9 cellular contexts compared by ENCODE assay signal in the genomic region with DNA sequence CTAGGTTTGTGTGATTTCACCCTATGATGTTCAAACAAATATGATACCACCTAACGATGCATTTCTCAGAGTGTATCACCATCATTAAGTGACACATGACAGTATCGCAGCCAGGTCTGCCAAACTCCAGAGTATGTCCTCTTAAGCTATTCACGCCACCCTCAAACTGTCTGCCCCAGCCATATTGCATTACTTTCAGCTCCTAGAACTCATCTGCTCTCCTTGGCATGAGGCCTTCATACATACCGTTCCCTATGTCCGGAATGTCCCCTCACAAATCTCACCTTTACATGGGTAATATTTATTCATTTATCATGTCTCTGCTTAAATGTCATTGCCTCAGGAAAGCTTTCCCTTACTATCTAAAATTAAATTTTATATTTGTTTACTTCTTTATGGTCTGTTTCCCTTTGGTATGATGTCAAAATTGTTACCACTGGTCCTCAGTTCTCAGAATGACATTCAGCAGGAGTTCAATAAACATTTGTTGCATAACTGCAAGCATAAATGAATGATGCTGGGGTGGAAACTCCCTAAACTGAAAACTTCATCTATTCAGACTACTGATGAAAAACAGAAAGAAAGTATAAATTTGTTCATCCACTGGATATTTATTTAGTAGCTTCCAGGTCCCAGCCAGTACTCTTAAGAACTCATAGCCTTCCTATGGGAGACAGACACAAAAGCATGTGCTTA. TPM values are rescaled to one million over a fixed set of nuclear protein-coding genes. Genes with fewer than 3 reads are reported as not detected.
DNase-seq lines count a peak whose midpoint lies in the region; ATAC-seq, FAIRE-seq and TF ChIP-seq lines count a peak whose summit lies in the region.
"Had no signal": no experiment of that assay in that cellular context is flagged by ENCODE, and none has a peak within 500 bp of the region (broad histone marks: within the 10 kb centered on the region; RNA-seq: fewer than 3 reads in every experiment).

No MANE protein-coding gene starts in this region.

- H3K27me3 Mint-ChIP-seq in activated naive CD4-positive, alpha-beta T cell treated with anti-CD3 and anti-CD28 coated beads, Interleukin-2, amount 10 ng/mL, durations not matched to agents 7 days and 5 days, result peaks cover 5% of the 10 kb centered on the region
- H3K27me3 Mint-ChIP-seq in activated T-helper 2 cell treated with anti-CD3 and anti-CD28 coated beads, Interferon-gamma antibody, Interleukin-2, Interleukin-4, amounts not matched to agents 10 μg/mL and 5 μg/mL and 100 μg/mL, durations not matched to agents 14 hours and 24 hours and 36 hours (ENCODE audit: low read depth), result no peaks in the 10 kb centered on the region

- H3K36me3 Mint-ChIP-seq in activated naive CD4-positive, alpha-beta T cell treated with anti-CD3 and anti-CD28 coated beads, Interleukin-2, amount 10 ng/mL, durations not matched to agents 7 days and 5 days, result peaks cover 3% of the 10 kb centered on the region
- H3K36me3 Mint-ChIP-seq in activated T-helper 2 cell treated with anti-CD3 and anti-CD28 coated beads, Interferon-gamma antibody, Interleukin-2, Interleukin-4, amounts not matched to agents 10 μg/mL and 5 μg/mL and 100 μg/mL, durations not matched to agents 14 hours and 24 hours and 36 hours (ENCODE audit: low read depth), result peaks cover 3% of the 10 kb centered on the region

- H3K4me3 Mint-ChIP-seq in activated naive CD4-positive, alpha-beta T cell treated with anti-CD3 and anti-CD28 coated beads, Interleukin-2, amount 10 ng/mL, durations not matched to agents 7 days and 5 days, result peak overlapping the region; percentile 24
- peak overlapping the region; percentile 59 for H3K4me3 Mint-ChIP-seq in activated T-helper 2 cell treated with anti-CD3 and anti-CD28 coated beads, Interferon-gamma antibody, Interleukin-2, Interleukin-4, amounts not matched to agents 10 μg/mL and 5 μg/mL and 100 μg/mL, durations not matched to agents 14 hours and 24 hours and 36 hours (ENCODE audit: low read depth)

- WGBS in esophagus squamous epithelium, 2 donors, result 93% methylated on average over 5 of the region's 5 CpGs

- DNase-seq in activated naive CD4-positive, alpha-beta T cell treated with anti-CD3 and anti-CD28 coated beads, Interleukin-2, amount 10 ng/mL, durations not matched to agents 7 days and 5 days, result no peak
- no peak for DNase-seq in activated naive CD4-positive, alpha-beta T cell treated with Interleukin-2 at 50 U/mL for 16 hours
- DNase-seq in activated T-helper 2 cell treated with anti-CD3 and anti-CD28 coated beads, Interferon-gamma antibody, Interleukin-2, Interleukin-4, amounts not matched to agents 10 μg/mL and 5 μg/mL and 100 μg/mL, durations not matched to agents 14 hours and 24 hours and 36 hours (ENCODE audit: low spot score), result no peak
- DNase-seq in kidney, result no peak
- DNase-seq in esophagus squamous epithelium (lab: John Stamatoyannopoulos, UW), result no peak
- no peak for DNase-seq in Kasumi-1 (lab: John Stamatoyannopoulos, UW)
- DNase-seq: kidney glomerular epithelial cell had no signal

- H3K4me3 ChIP-seq in kidney (ENCODE audit: low read length in 2 of 2) (peak overlapping the region; percentile 91 to 94), subcutaneous abdominal adipose tissue (ENCODE audit: low read depth in 1 of 5, low read length in 5 of 5) (peak overlapping the region; percentile 90 to 97 (median 94)), esophagus squamous epithelium (peak overlapping the region in 1 of 4 donors; percentile 84)

- no peak for FAIRE-seq in kidney (lab: Jason Lieb, UNC)

- no peak overlapping the region for H3K27ac Mint-ChIP-seq in activated naive CD4-positive, alpha-beta T cell treated with anti-CD3 and anti-CD28 coated beads, Interleukin-2, amount 10 ng/mL, durations not matched to agents 7 days and 5 days
- no peak overlapping the region for H3K27ac Mint-ChIP-seq in activated T-helper 2 cell treated with anti-CD3 and anti-CD28 coated beads, Interferon-gamma antibody, Interleukin-2, Interleukin-4, amounts not matched to agents 10 μg/mL and 5 μg/mL and 100 μg/mL, durations not matched to agents 14 hours and 24 hours and 36 hours

- H3K27ac ChIP-seq in kidney (ENCODE audit: low read depth in 2 of 2, low read length in 2 of 2) (no peak overlapping the region), subcutaneous abdominal adipose tissue (ENCODE audit: low read depth, low read length) (no peak overlapping the region), esophagus squamous epithelium (no peak overlapping the region)

- no peak for ATAC-seq in GM19035 (IDR thresholded peaks at IDR 0.05; ENCODE audit: unreplicated experiment)

- no peaks in the 10 kb centered on the region for H3K9me3 Mint-ChIP-seq in activated naive CD4-positive, alpha-beta T cell treated with anti-CD3 and anti-CD28 coated beads, Interleukin-2, amount 10 ng/mL, durations not matched to agents 7 days and 5 days
- no peaks in the 10 kb centered on the region for H3K9me3 Mint-ChIP-seq in activated T-helper 2 cell treated with anti-CD3 and anti-CD28 coated beads, Interferon-gamma antibody, Interleukin-2, Interleukin-4, amounts not matched to agents 10 μg/mL and 5 μg/mL and 100 μg/mL, durations not matched to agents 14 hours and 24 hours and 36 hours

- H3K9ac ChIP-seq in kidney (ENCODE audit: low read length in 2 of 2), result no peak overlapping the region
- no peak overlapping the region for H3K9ac ChIP-seq in subcutaneous abdominal adipose tissue (ENCODE audit: low read length in 5 of 5)

- no peaks in the 10 kb centered on the region for H3K36me3 ChIP-seq in kidney (ENCODE audit: control insufficient read depth in 1 of 2, insufficient read depth in 2 of 2, low read length in 2 of 2)
- peaks cover 0 to 2% (median 0%) of the 10 kb centered on the region in 5 donors for H3K36me3 ChIP-seq in subcutaneous abdominal adipose tissue (ENCODE audit: control insufficient read depth in 5 of 5, insufficient read depth in 5 of 5, low read length in 5 of 5)
- no peaks in the 10 kb centered on the region for H3K36me3 ChIP-seq in esophagus squamous epithelium

- CTCF ChIA-PET in activated naive CD4-positive, alpha-beta T cell treated with anti-CD3 and anti-CD28 coated beads, Interleukin-2, amount 10 ng/mL, durations not matched to agents 7 days and 5 days (lab: Charles Lee), result interaction anchor here (0.7 to 1.4 kb wide), 2 partner anchors 61 to 549 kb away, joined by 3 to 4 read pairs; no protein-coding TSS in a partner anchor

- TF ChIP-seq CTCF in kidney (IDR thresholded peaks at IDR 0.05; ENCODE audit: borderline replicate concordance, extremely low read depth, insufficient read depth) (no peak), esophagus squamous epithelium (IDR thresholded peaks at IDR 0.05) (no peak)

- no peaks in the 10 kb centered on the region for H3K9me3 ChIP-seq in kidney (ENCODE audit: control insufficient read depth in 1 of 2, low read length in 2 of 2)
- H3K9me3 ChIP-seq in subcutaneous abdominal adipose tissue (ENCODE audit: control insufficient read depth in 5 of 5, low read length in 5 of 5), result no peaks in the 10 kb centered on the region
- no peaks in the 10 kb centered on the region for H3K9me3 ChIP-seq in esophagus squamous epithelium

- no peak for TF ChIP-seq POLR2A in esophagus squamous epithelium (IDR thresholded peaks at IDR 0.05)

- H3K27me3 ChIP-seq in subcutaneous abdominal adipose tissue (ENCODE audit: control insufficient read depth in 5 of 5, insufficient read depth in 4 of 5, low read length in 5 of 5), result no peaks in the 10 kb centered on the region
- no peaks in the 10 kb centered on the region for H3K27me3 ChIP-seq in esophagus squamous epithelium

- intact Hi-C loops in activated T-helper 2 cell treated with anti-CD3 and anti-CD28 coated beads, Interferon-gamma antibody, Interleukin-2, Interleukin-4, amounts not matched to agents 10 μg/mL and 5 μg/mL and 100 μg/mL, durations not matched to agents 14 hours and 24 hours and 36 hours (cut with micrococcal nuclease), result loop anchor here (10.0 kb wide), 2 partner anchors 363 to 1783 kb away; a partner anchor contains a TSS
- intact Hi-C loops in kidney (cut with DNase I) (no loop called here), esophagus squamous epithelium (cut with DNase I) (no loop called here)

- peaks cover 0 to 9% of the 10 kb centered on the region in 2 donors for H3K4me1 ChIP-seq in kidney (ENCODE audit: control insufficient read depth in 1 of 2, insufficient read depth in 1 of 2, low read depth in 1 of 2, low read length in 2 of 2)
- H3K4me1 ChIP-seq in subcutaneous abdominal adipose tissue (ENCODE audit: control insufficient read depth in 5 of 5, insufficient read depth in 5 of 5, low read length in 5 of 5), result peaks cover 6 to 67% (median 51%) of the 10 kb centered on the region in 5 donors
- peaks cover 0 to 60% (median 5%) of the 10 kb centered on the region in 3 donors for H3K4me1 ChIP-seq in esophagus squamous epithelium

- H3K4me1 Mint-ChIP-seq in activated naive CD4-positive, alpha-beta T cell treated with anti-CD3 and anti-CD28 coated beads, Interleukin-2, amount 10 ng/mL, durations not matched to agents 7 days and 5 days, result peaks cover 38% of the 10 kb centered on the region
- H3K4me1 Mint-ChIP-seq in activated T-helper 2 cell treated with anti-CD3 and anti-CD28 coated beads, Interferon-gamma antibody, Interleukin-2, Interleukin-4, amounts not matched to agents 10 μg/mL and 5 μg/mL and 100 μg/mL, durations not matched to agents 14 hours and 24 hours and 36 hours (ENCODE audit: low read depth), result peaks cover 25% of the 10 kb centered on the region

RNA-seq across cellular contexts. Expression of a gene that starts 3.2 kb away (rescaled TPM):
- total RNA-seq in activated T-helper 2 cell treated with anti-CD3 and anti-CD28 coated beads, Interferon-gamma antibody, Interleukin-2, Interleukin-4, amounts not matched to agents 10 μg/mL and 5 μg/mL and 100 μg/mL, durations not matched to agents 14 hours and 24 hours and 36 hours, result 7.3 and 8.4 TPM in 2 replicates
- total RNA-seq in kidney, result 26.0 TPM
- 14.8 TPM for polyA plus RNA-seq in kidney (ENCODE audit: insufficient read depth, low read depth, low replicate concordance)
- 10 to 100 TPM; 10.4 to 55.9 (median 21.7) TPM for total RNA-seq in esophagus squamous epithelium

RNA-seq across cellular contexts. Expression of a gene that starts 3.8 kb away (rescaled TPM):
- total RNA-seq in activated T-helper 2 cell treated with anti-CD3 and anti-CD28 coated beads, Interferon-gamma antibody, Interleukin-2, Interleukin-4, amounts not matched to agents 10 μg/mL and 5 μg/mL and 100 μg/mL, durations not matched to agents 14 hours and 24 hours and 36 hours, result 18.2 and 25.4 TPM in 2 replicates
- total RNA-seq in kidney, result 10.6 TPM
- polyA plus RNA-seq in kidney (ENCODE audit: insufficient read depth, low read depth, low replicate concordance), result 6.3 TPM
- total RNA-seq in esophagus squamous epithelium, result 1 to 10 TPM; 4.9 to 9.7 (median 7.4) TPM
